9 cellular contexts compared by ENCODE assay signal in the genomic region with DNA sequence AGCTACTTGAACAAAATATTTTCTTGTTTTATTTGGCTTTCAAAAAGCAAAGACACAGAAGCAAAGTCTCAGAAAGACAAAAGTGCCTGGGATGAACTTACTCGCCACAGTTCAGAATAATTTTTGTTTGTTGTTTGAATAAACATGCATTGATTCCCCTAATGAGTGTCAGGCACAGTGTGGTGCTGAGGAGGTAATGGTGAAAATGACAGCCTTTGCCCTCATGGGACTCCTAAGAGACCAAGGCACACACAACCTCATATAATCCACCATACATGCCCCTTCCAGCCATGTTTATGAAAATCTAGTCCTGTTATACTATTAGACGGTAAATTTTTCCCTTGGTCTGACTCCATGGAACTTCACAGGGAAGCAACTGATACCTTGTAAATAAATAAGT. TPM values are rescaled to one million over a fixed set of nuclear protein-coding genes. Genes with fewer than 3 reads are reported as not detected.
A peak's percentile ranks its signal among the peaks of the same experiment; 100 is the strongest.
DNase-seq lines count a peak whose midpoint lies in the region; ATAC-seq and TF ChIP-seq lines count a peak whose summit lies in the region.
"Had no signal": no experiment of that assay in that cellular context is flagged by ENCODE, and none has a peak within 500 bp of the region (broad histone marks: within the 10 kb centered on the region; RNA-seq: fewer than 3 reads in every experiment).

No MANE protein-coding gene starts in this region.

- TF ChIP-seq EP300 in sigmoid colon (IDR thresholded peaks at IDR 0.05) = no peak

- peak overlapping the region; percentile 75 for H3K4me3 ChIP-seq in GM12864 (ENCODE audit: low read depth, low read length)
- H3K4me3 ChIP-seq in Peyer's patch = peak overlapping the region in 3 of 4 donors; percentile 1 to 94 (median 67)
- H3K4me3 ChIP-seq in sigmoid colon = peak overlapping the region in 3 of 4 donors; percentile 73 to 96 (median 79)
- H3K4me3 ChIP-seq in testis = no peak overlapping the region

- DNase-seq in GM12864 (ENCODE audit: low read depth) = no peak
- DNase-seq in Peyer's patch = no peak
- peak; percentile 29 for DNase-seq in fibroblast of peridontal ligament (ENCODE audit: extremely low read depth)
- no peak for DNase-seq in sigmoid colon
- DNase-seq in stimulated activated CD4-positive, alpha-beta T cell treated with anti-CD3 and anti-CD28 coated beads, Interleukin-12 subunit alpha, Interleukin-12 subunit beta, amount 100 ng/mL, for 4 hours = no peak
- no peak for DNase-seq in testis

- H3K27me3 ChIP-seq in Peyer's patch (no peaks in the 10 kb centered on the region), sigmoid colon (no peaks in the 10 kb centered on the region), testis (no peaks in the 10 kb centered on the region)

- ATAC-seq in HG03460 (IDR thresholded peaks at IDR 0.05; ENCODE audit: unreplicated experiment) = no peak
- ATAC-seq in GM21529 (IDR thresholded peaks at IDR 0.05; ENCODE audit: unreplicated experiment) = no peak
- ATAC-seq: left lobe of liver had no signal

- H3K4me1 ChIP-seq in Peyer's patch (peaks cover 0 to 42% (median 0%) of the 10 kb centered on the region in 4 donors), sigmoid colon (peaks cover 0 to 58% (median 48%) of the 10 kb centered on the region in 4 donors), testis (peaks cover 10% of the 10 kb centered on the region)

- TF ChIP-seq CTCF in GM12864 (IDR thresholded peaks at IDR 0.05; ENCODE audit: low read depth, low read length, missing control alignments) = no peak
- TF ChIP-seq CTCF in Peyer's patch (IDR thresholded peaks at IDR 0.05) = no peak
- TF ChIP-seq CTCF in sigmoid colon (IDR thresholded peaks at IDR 0.05) = no peak
- no peak for TF ChIP-seq CTCF in testis (IDR thresholded peaks at IDR 0.05)

- H3K9me3 ChIP-seq in Peyer's patch = no peaks in the 10 kb centered on the region
- H3K9me3 ChIP-seq in sigmoid colon = no peaks in the 10 kb centered on the region
- no peaks in the 10 kb centered on the region for H3K9me3 ChIP-seq in testis

- H3K36me3 ChIP-seq in Peyer's patch = no peaks in the 10 kb centered on the region
- no peaks in the 10 kb centered on the region for H3K36me3 ChIP-seq in sigmoid colon
- H3K36me3 ChIP-seq in testis (ENCODE audit: low read depth, missing control alignments) = no peaks in the 10 kb centered on the region

- 10 to 61% methylated on average over 2 of the region's 2 CpGs for WGBS in sigmoid colon, 2 donors
- WGBS in testis, 2 donors = 52 to 67% methylated on average over 2 of the region's 2 CpGs

- intact Hi-C loops in sigmoid colon (cut with DNase I) (no loop called here), testis (cut with DNase I; ENCODE audit: low total_unique reads) (no loop called here)

- peak overlapping the region in 2 of 4 donors; percentile 89 to 98 for H3K27ac ChIP-seq in Peyer's patch
- H3K27ac ChIP-seq in sigmoid colon = peak overlapping the region in 3 of 4 donors; percentile 88 to 98 (median 97)
- no peak overlapping the region for H3K27ac ChIP-seq in testis

- no peak for TF ChIP-seq POLR2A in Peyer's patch (IDR thresholded peaks at IDR 0.05)
- no peak for TF ChIP-seq POLR2A in sigmoid colon (IDR thresholded peaks at IDR 0.05)
- TF ChIP-seq POLR2A in testis (IDR thresholded peaks at IDR 0.05) = no peak

RNA-seq across cellular contexts. Expression of gene GOLIM4, which starts 2.5 kb away (rescaled TPM):
- total RNA-seq in Peyer's patch = 100 to 1,000 TPM; 102 to 186 (median 139) TPM
- total RNA-seq in sigmoid colon = 10 to 100 TPM; 27.1 to 33.2 (median 27.3) TPM
- polyA plus RNA-seq in sigmoid colon = 10 to 100 TPM; 12.3 to 37.4 (median 12.6) TPM
- total RNA-seq in testis = 10 to 100 TPM; 20.1 to 21.6 TPM
- 9.5 TPM for polyA plus RNA-seq in testis (ENCODE audit: insufficient read depth, low read depth, low replicate concordance)

Comparison
In these comparisons a context has a peak if more than half of its experiments do, and no peak if none do; other contexts are left out.
1. H3K4me3 ChIP-seq: peak in GM12864 (single experiment), Peyer's patch (3 of 4) and sigmoid colon (3 of 4); none in testis (0 of 2).
2. H3K27ac ChIP-seq: peak in sigmoid colon (3 of 4); none in testis (0 of 2).